ENCODE assay signal across 8 cellular contexts in genomic region chr1:171226757-171227370, GRCh38. TPM values are rescaled to one million over a fixed set of nuclear protein-coding genes. Genes with fewer than 3 reads are reported as not detected.
A peak's percentile ranks its signal among the peaks of the same experiment; 100 is the strongest.
DNase-seq lines count a peak whose midpoint lies in the region; ATAC-seq and TF ChIP-seq lines count a peak whose summit lies in the region.

No MANE protein-coding gene starts in this region.

- no peaks in the 10 kb centered on the region for H3K27me3 Mint-ChIP-seq in activated T-helper 17 cell treated with anti-CD3 and anti-CD28 coated beads, Interleukin-2, amount 50 U/mL, for 72 hours

- 71 to 79% methylated on average over 1 of the region's 1 CpG for WGBS in sigmoid colon, 2 donors

- no peak for TF ChIP-seq EP300 in sigmoid colon (IDR thresholded peaks at IDR 0.05)

- H3K4me3 ChIP-seq in cardiac muscle cell (no peak overlapping the region), sigmoid colon (no peak overlapping the region)

- H3K27ac ChIP-seq in cardiac muscle cell: no peak overlapping the region
- no peak overlapping the region for H3K27ac ChIP-seq in sigmoid colon

- no peaks in the 10 kb centered on the region for H3K9me3 Mint-ChIP-seq in activated T-helper 17 cell treated with anti-CD3 and anti-CD28 coated beads, Interleukin-2, amount 50 U/mL, for 72 hours

- H3K36me3 Mint-ChIP-seq in activated T-helper 17 cell treated with anti-CD3 and anti-CD28 coated beads, Interleukin-2, amount 50 U/mL, for 72 hours (ENCODE audit: low read depth): no peaks in the 10 kb centered on the region

- H3K4me1 Mint-ChIP-seq in activated T-helper 17 cell treated with anti-CD3 and anti-CD28 coated beads, Interleukin-2, amount 50 U/mL, for 72 hours: no peaks in the 10 kb centered on the region

- H3K4me1 ChIP-seq in cardiac muscle cell (ENCODE audit: low read depth): peaks cover 5% of the 10 kb centered on the region
- H3K4me1 ChIP-seq in sigmoid colon: peaks cover 0 to 8% (median 0%) of the 10 kb centered on the region in 4 donors

- peak; percentile 81 for ATAC-seq in GM19463 (IDR thresholded peaks at IDR 0.05; ENCODE audit: unreplicated experiment)
- ATAC-seq in HG03520 (IDR thresholded peaks at IDR 0.05; ENCODE audit: unreplicated experiment): peak; percentile 89
- ATAC-seq in activated T-helper 17 cell treated with anti-CD3 and anti-CD28 coated beads, Interleukin-2, amount 50 U/mL, for 72 hours (replicated peaks): peak; percentile 60

- peak; percentile 73 for TF ChIP-seq CTCF in cardiac muscle cell (IDR thresholded peaks at IDR 0.05; ENCODE audit: low read depth, low read length)
- TF ChIP-seq CTCF in sigmoid colon (IDR thresholded peaks at IDR 0.05): peak; percentile 24 to 56 (median 38)

- peak; percentile 66 for DNase-seq in EL
- DNase-seq in NCI-H510A treated with DMSO at 0.1 percent for 48 hours (lab: John Stamatoyannopoulos, UW): peak; percentile 88
- peak; percentile 77 to 91 for DNase-seq in cardiac muscle cell (ENCODE audit: low read depth in 1 of 2, low spot score in 1 of 2)
- no peak for DNase-seq in sigmoid colon
- DNase-seq in activated gamma-delta T cell treated with Interleukin-2 at 50 U/mL for 16 hours: no peak

- H3K27ac Mint-ChIP-seq in activated T-helper 17 cell treated with anti-CD3 and anti-CD28 coated beads, Interleukin-2, amount 50 U/mL, for 72 hours: no peak overlapping the region

- H3K9me3 ChIP-seq in cardiac muscle cell (ENCODE audit: low read depth) (no peaks in the 10 kb centered on the region), sigmoid colon (no peaks in the 10 kb centered on the region)

- intact Hi-C loops in sigmoid colon (cut with DNase I): loop anchor here (2.0 to 5.0 kb wide), 2 partner anchors 145 to 260 kb away; no protein-coding TSS in a partner anchor

- no peak overlapping the region for H3K4me3 Mint-ChIP-seq in activated T-helper 17 cell treated with anti-CD3 and anti-CD28 coated beads, Interleukin-2, amount 50 U/mL, for 72 hours

- H3K36me3 ChIP-seq in cardiac muscle cell (no peaks in the 10 kb centered on the region), sigmoid colon (no peaks in the 10 kb centered on the region)

- H3K27me3 ChIP-seq in cardiac muscle cell (no peaks in the 10 kb centered on the region), sigmoid colon (no peaks in the 10 kb centered on the region)

- no peak for TF ChIP-seq POLR2A in sigmoid colon (IDR thresholded peaks at IDR 0.05)

RNA-seq across cellular contexts. Expression of gene FMO1, which starts 21.4 kb away (rescaled TPM):
- total RNA-seq in activated T-helper 17 cell treated with anti-CD3 and anti-CD28 coated beads, Interleukin-2, amount 50 U/mL, for 72 hours: not detected
- total RNA-seq in cardiac muscle cell: not detected in 2 replicates
- polyA plus RNA-seq in cardiac muscle cell: 0.06 TPM in 1 of 2 replicates, not detected in the other
- under 1 TPM in 3 of 4 donors, not detected in 1; 0.28 to 0.82 (median 0.36) TPM for total RNA-seq in sigmoid colon
- polyA plus RNA-seq in sigmoid colon: under 1 TPM in 2 of 3 donors, not detected in 1; 0.26 to 0.60 TPM

RNA-seq across cellular contexts. Expression of gene FMO2, which starts 41.8 kb away (rescaled TPM):
- not detected for total RNA-seq in activated T-helper 17 cell treated with anti-CD3 and anti-CD28 coated beads, Interleukin-2, amount 50 U/mL, for 72 hours
- total RNA-seq in cardiac muscle cell (not detected in 2 replicates), sigmoid colon (10 to 100 TPM in 2 of 4 donors, 1 to 10 TPM in 2; 3.0 to 35.1 (median 12.0) TPM)
- polyA plus RNA-seq in cardiac muscle cell (not detected in 2 replicates), sigmoid colon (1 to 10 TPM in 2 of 3 donors, under 1 TPM in 1; 0.23 to 4.2 (median 1.1) TPM)

Comparison
In these comparisons a context has a peak if more than half of its experiments do, and no peak if none do; other contexts are left out.
1. DNase-seq: peak in EL (single experiment), NCI-H510A treated with DMSO at 0.1 percent for 48 hours (single experiment) and cardiac muscle cell (2 of 2); none in sigmoid colon (single experiment) and activated gamma-delta T cell treated with Interleukin-2 at 50 U/mL for 16 hours (single experiment).
2. Peak in every context shown above with its lines, with median percentiles within 50 percentile points of each other: ATAC-seq.